In the genomic region with DNA sequence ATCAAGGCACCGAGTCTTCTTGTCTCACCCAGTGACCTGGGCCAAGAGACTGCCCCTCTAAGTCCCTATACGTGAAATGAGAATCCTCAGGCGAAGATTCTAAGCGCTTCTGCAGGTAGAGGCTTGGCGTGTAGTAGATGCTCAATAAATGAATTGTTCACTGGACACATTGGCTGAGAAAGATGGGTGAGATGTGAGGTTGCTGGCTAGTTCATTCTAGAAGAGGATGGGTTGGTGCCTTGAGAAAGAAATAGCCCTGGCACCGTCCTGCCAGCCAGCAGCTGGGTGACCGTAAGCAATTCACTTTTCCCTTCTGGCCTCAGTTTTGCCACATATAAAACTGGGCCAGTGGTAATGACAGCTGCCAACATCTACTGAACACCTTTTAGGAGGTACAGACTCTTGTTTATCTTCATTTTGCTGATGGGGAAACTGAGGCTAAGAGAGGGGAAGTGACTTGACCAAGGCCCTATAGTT, we compare ENCODE assay signal across 8 cellular contexts. TPM values are rescaled to one million over a fixed set of nuclear protein-coding genes. Genes with fewer than 3 reads are reported as not detected.
DNase-seq lines count a peak whose midpoint lies in the region; ATAC-seq and TF ChIP-seq lines count a peak whose summit lies in the region.

No MANE protein-coding gene starts in this region.

- no peak for TF ChIP-seq CTCF in BJ (IDR thresholded peaks at IDR 0.05; ENCODE audit: insufficient read depth, low read depth, low read length)
- no peak for TF ChIP-seq CTCF in HEK293 (tag by site-specific recombination; IDR thresholded peaks at IDR 0.05)
- no peak for TF ChIP-seq CTCF in choroid plexus epithelial cell (conservative IDR thresholded peaks at IDR 0.05; ENCODE audit: low read depth, low read length)
- no peak for TF ChIP-seq CTCF in nephron progenitor cell (IDR thresholded peaks at IDR 0.05)

- peak overlapping the region; percentile 70 for H3K4me3 Mint-ChIP-seq in nephron progenitor cell

- H3K4me1 ChIP-seq in HEK293 (ENCODE audit: control insufficient read depth, insufficient read depth, low read length) = peaks cover 2% of the 10 kb centered on the region; the same call in 1 of the 2 replicates

- H3K27ac Mint-ChIP-seq in nephron progenitor cell = no peak overlapping the region

- no peak for DNase-seq in BJ (ENCODE audit: low read depth)
- no peak for DNase-seq in choroid plexus epithelial cell (ENCODE audit: low read depth)
- no peak for DNase-seq in nephron progenitor cell
- no peak for DNase-seq in NOMO-1 (lab: John Stamatoyannopoulos, UW; ENCODE audit: unreplicated experiment in 2 of 2)
- DNase-seq in central memory CD4-positive, alpha-beta T cell = no peak
- DNase-seq in SW480 (ENCODE audit: low spot score) = no peak

- H3K36me3 Mint-ChIP-seq in nephron progenitor cell (ENCODE audit: low read depth) = peaks cover 32% of the 10 kb centered on the region

- no peak for ATAC-seq in HG02852 (IDR thresholded peaks at IDR 0.05; ENCODE audit: unreplicated experiment)

- H3K9me3 ChIP-seq in HEK293 (ENCODE audit: control insufficient read depth, insufficient read depth, low read depth, low read length) = no peaks in the 10 kb centered on the region

- POLR2A ChIA-PET in BJ (lab: Charles Lee) = interaction anchor here (0.6 kb wide), 1 partner anchor 41 kb away, joined by 6 read pairs; no protein-coding TSS in a partner anchor
- POLR2A ChIA-PET in HEK293 (lab: Yijun Ruan, JAX) = interaction anchor here (1.7 kb wide), 1 partner anchor 28 kb away, joined by 7 read pairs; no protein-coding TSS in a partner anchor

- CTCF ChIA-PET in BJ (lab: Yijun Ruan, JAX) = interaction anchor here (0.8 to 2.5 kb wide), 2 partner anchors 37 to 62 kb away, joined by 4 to 8 read pairs; no protein-coding TSS in a partner anchor
- CTCF ChIA-PET in HEK293 (lab: Yijun Ruan, JAX) = no interaction called here

- peaks cover 51% of the 10 kb centered on the region for H3K4me1 Mint-ChIP-seq in nephron progenitor cell

- no peaks in the 10 kb centered on the region for H3K27me3 ChIP-seq in BJ (ENCODE audit: control insufficient read depth, insufficient read depth, low read length)

- no peak overlapping the region for H3K27ac ChIP-seq in HEK293 (ENCODE audit: extremely low read depth, low read depth, low read length)

- H3K36me3 ChIP-seq in BJ (ENCODE audit: control insufficient read depth, insufficient read depth, low read length) (peaks cover 5% of the 10 kb centered on the region), HEK293 (ENCODE audit: control insufficient read depth in 2 of 2, insufficient read depth in 1 of 2, low read length in 2 of 2) (peaks cover 0 to 41% of the 10 kb centered on the region in 2 experiments; a peak in 1 of 3 replicates)

- H3K4me3 ChIP-seq in BJ (ENCODE audit: low read depth, low read length) = peak overlapping the region; percentile 71
- no peak overlapping the region for H3K4me3 ChIP-seq in HEK293 (ENCODE audit: low read depth, low read length)
- peak overlapping the region; percentile 64 for H3K4me3 ChIP-seq in choroid plexus epithelial cell (ENCODE audit: low read depth, low read length)

- H3K27me3 Mint-ChIP-seq in nephron progenitor cell (ENCODE audit: low read depth, poor library complexity) = peaks cover 11% of the 10 kb centered on the region

- H3K9me3 Mint-ChIP-seq in nephron progenitor cell = no peaks in the 10 kb centered on the region

TF ChIP-seq in HEK293, 187 proteins besides CTCF, POLR2A, EP300 and RAD21:
- TF ChIP-seq BCL11B (tag by site-specific recombination; IDR thresholded peaks at IDR 0.05; ENCODE audit: low read depth) (no peak), ZNF664 (tag by site-specific recombination; IDR thresholded peaks at IDR 0.05) (peak; percentile 99)

RNA-seq across cellular contexts. Expression of a gene that starts 1.4 kb away (rescaled TPM):
- 25.1 and 35.4 TPM in 2 replicates for polyA plus RNA-seq in BJ (2011; rRNA removed)
- polyA minus RNA-seq in BJ (2011; rRNA and poly(A)+ RNA removed) = 49.2 and 53.2 TPM in 2 replicates

RNA-seq across cellular contexts. Expression of a gene that starts 57.9 kb away (rescaled TPM):
- polyA plus RNA-seq in BJ (2011; rRNA removed) = 116 and 153 TPM in 2 replicates
- polyA minus RNA-seq in BJ (2011; rRNA and poly(A)+ RNA removed) = 33.8 and 37.7 TPM in 2 replicates
